ENCODE assay signal across 20 cellular contexts in genomic region chr6:121497869-121498462, GRCh38.
A peak's percentile ranks its signal among the peaks of the same experiment; 100 is the strongest.
DNase-seq lines count a peak whose midpoint lies in the region; ATAC-seq and TF ChIP-seq lines count a peak whose summit lies in the region.
"Had no signal": no experiment of that assay in that cellular context is flagged by ENCODE, and none has a peak within 500 bp of the region (broad histone marks: within the 10 kb centered on the region; RNA-seq: fewer than 3 reads in every experiment).

No MANE protein-coding gene starts in this region.

- no peak for TF ChIP-seq CTCF in nephron (IDR thresholded peaks at IDR 0.05; ENCODE audit: unreplicated experiment in 3 of 3)
- TF ChIP-seq CTCF in vagina (IDR thresholded peaks at IDR 0.05) = no peak

- H3K36me3 Mint-ChIP-seq in nephron (ENCODE audit: low read depth) = no peaks in the 10 kb centered on the region
- no peaks in the 10 kb centered on the region for H3K36me3 Mint-ChIP-seq in activated T-helper 1 cell treated with anti-CD3 and anti-CD28 coated beads, Interleukin-12 subunit alpha, Interleukin-12 subunit beta, Interleukin-2, Interleukin-4 antibody, amounts not matched to agents 30 ng/mL and 10 ng/mL and 1 ng/mL, durations not matched to agents 14 hours and 24 hours and 36 hours (ENCODE audit: low read depth)
- H3K36me3 Mint-ChIP-seq: CD4-positive, alpha-beta memory T cell had no signal

- no peak for ATAC-seq in HG02852 (IDR thresholded peaks at IDR 0.05; ENCODE audit: unreplicated experiment)
- ATAC-seq: HepG2, PC-3 had no signal

- H3K9me3 ChIP-seq in esophagus (ENCODE audit: control insufficient read depth in 2 of 2, insufficient read depth in 1 of 2, low read depth in 1 of 2, low read length in 1 of 2) (no peaks in the 10 kb centered on the region), vagina (no peaks in the 10 kb centered on the region)
- H3K9me3 ChIP-seq: A549 had no signal

- intact Hi-C loops in vagina (cut with DNase I) = no loop called here
- intact Hi-C loops in activated T-helper 1 cell treated with anti-CD3 and anti-CD28 coated beads, Interleukin-12 subunit alpha, Interleukin-12 subunit beta, Interleukin-2, Interleukin-4 antibody, amounts not matched to agents 30 ng/mL and 10 ng/mL and 1 ng/mL, durations not matched to agents 14 hours and 24 hours and 36 hours (cut with micrococcal nuclease) = no loop called here

- no peaks in the 10 kb centered on the region for H3K4me1 ChIP-seq in esophagus (ENCODE audit: control insufficient read depth in 2 of 2, insufficient read depth in 2 of 2, low read length in 1 of 2)
- peaks cover 6% of the 10 kb centered on the region for H3K4me1 ChIP-seq in vagina

- no peaks in the 10 kb centered on the region for H3K36me3 ChIP-seq in esophagus (ENCODE audit: control insufficient read depth in 2 of 2, insufficient read depth in 2 of 2, low read length in 1 of 2)
- no peaks in the 10 kb centered on the region for H3K36me3 ChIP-seq in vagina

- peak overlapping the region in 2 of 3 experiments; percentile 37 to 42 for H3K27ac Mint-ChIP-seq in nephron
- no peak overlapping the region for H3K27ac Mint-ChIP-seq in activated T-helper 1 cell treated with anti-CD3 and anti-CD28 coated beads, Interleukin-12 subunit alpha, Interleukin-12 subunit beta, Interleukin-2, Interleukin-4 antibody, amounts not matched to agents 30 ng/mL and 10 ng/mL and 1 ng/mL, durations not matched to agents 14 hours and 24 hours and 36 hours
- H3K27ac Mint-ChIP-seq: CD4-positive, alpha-beta memory T cell; H9 had no signal

- H3K4me3 Mint-ChIP-seq in nephron = no peak overlapping the region
- no peak overlapping the region for H3K4me3 Mint-ChIP-seq in activated T-helper 1 cell treated with anti-CD3 and anti-CD28 coated beads, Interleukin-12 subunit alpha, Interleukin-12 subunit beta, Interleukin-2, Interleukin-4 antibody, amounts not matched to agents 30 ng/mL and 10 ng/mL and 1 ng/mL, durations not matched to agents 14 hours and 24 hours and 36 hours
- H3K4me3 Mint-ChIP-seq: CD4-positive, alpha-beta memory T cell; H9 had no signal

- DNase-seq in HEK293T (ENCODE audit: extremely low spot score) (no peak), vagina (ENCODE audit: extremely low spot score in 2 of 2) (no peak), cortex of kidney (lab: John Stamatoyannopoulos, UW) (no peak)
- DNase-seq in activated T-helper 1 cell treated with anti-CD3 and anti-CD28 coated beads, Interleukin-12 subunit alpha, Interleukin-12 subunit beta, Interleukin-2, Interleukin-4 antibody, amounts not matched to agents 30 ng/mL and 10 ng/mL and 1 ng/mL, durations not matched to agents 14 hours and 24 hours and 36 hours (ENCODE audit: low spot score) = no peak
- DNase-seq: Calu3; CD4-positive, alpha-beta memory T cell; GF-D8; H9; KG1; NCI-H1417; NCI-H187 treated with DMSO at 0.1 percent for 48 hours; NCI-H226; NCI-H524; PC-3 had no signal

- no peaks in the 10 kb centered on the region for H3K9me3 Mint-ChIP-seq in nephron
- H3K9me3 Mint-ChIP-seq in activated T-helper 1 cell treated with anti-CD3 and anti-CD28 coated beads, Interleukin-12 subunit alpha, Interleukin-12 subunit beta, Interleukin-2, Interleukin-4 antibody, amounts not matched to agents 30 ng/mL and 10 ng/mL and 1 ng/mL, durations not matched to agents 14 hours and 24 hours and 36 hours = no peaks in the 10 kb centered on the region
- H3K9me3 Mint-ChIP-seq: H9 had no signal

- POLR2A ChIA-PET in HEK293T (lab: Yijun Ruan, JAX) = no interaction called here

- TF ChIP-seq POLR2A in vagina (IDR thresholded peaks at IDR 0.05) = no peak

- H3K27me3 Mint-ChIP-seq in nephron (ENCODE audit: low read depth) = no peaks in the 10 kb centered on the region
- H3K27me3 Mint-ChIP-seq in activated T-helper 1 cell treated with anti-CD3 and anti-CD28 coated beads, Interleukin-12 subunit alpha, Interleukin-12 subunit beta, Interleukin-2, Interleukin-4 antibody, amounts not matched to agents 30 ng/mL and 10 ng/mL and 1 ng/mL, durations not matched to agents 14 hours and 24 hours and 36 hours (ENCODE audit: insufficient read depth) = no peaks in the 10 kb centered on the region

- H3K27me3 ChIP-seq in esophagus (ENCODE audit: control insufficient read depth in 1 of 2, insufficient read depth in 2 of 2, low read length in 2 of 2) (no peaks in the 10 kb centered on the region), vagina (no peaks in the 10 kb centered on the region)

- H3K4me3 ChIP-seq in esophagus (ENCODE audit: low read depth in 1 of 2, low read length in 2 of 2) = no peak overlapping the region
- no peak overlapping the region for H3K4me3 ChIP-seq in vagina
- H3K4me3 ChIP-seq: A549 had no signal

- H3K4me1 Mint-ChIP-seq in nephron = no peaks in the 10 kb centered on the region
- no peaks in the 10 kb centered on the region for H3K4me1 Mint-ChIP-seq in activated T-helper 1 cell treated with anti-CD3 and anti-CD28 coated beads, Interleukin-12 subunit alpha, Interleukin-12 subunit beta, Interleukin-2, Interleukin-4 antibody, amounts not matched to agents 30 ng/mL and 10 ng/mL and 1 ng/mL, durations not matched to agents 14 hours and 24 hours and 36 hours (ENCODE audit: low read depth)
- H3K4me1 Mint-ChIP-seq: CD4-positive, alpha-beta memory T cell had no signal

- H3K27ac ChIP-seq in esophagus (ENCODE audit: low read depth in 2 of 2, low read length in 1 of 2) = peak overlapping the region; percentile 55 to 67
- peak overlapping the region; percentile 72 for H3K27ac ChIP-seq in vagina
- H3K27ac ChIP-seq: RWPE1 had no signal

- 28 to 45% methylated on average over 6 of the region's 6 CpGs for WGBS in esophagus, 2 donors

- CTCF ChIA-PET in HEK293T (lab: Yijun Ruan, JAX) = no interaction called here

TF ChIP-seq in HEK293T, 16 proteins besides CTCF, POLR2A, EP300 and RAD21:
- TF ChIP-seq ARNT (IDR thresholded peaks at IDR 0.05) = no peak
- TF ChIP-seq ZNF384 (IDR thresholded peaks at IDR 0.05) = 0 out of 2 replicates have a peak, but pooled peaks have one; percentile 29
